In the genomic region with DNA sequence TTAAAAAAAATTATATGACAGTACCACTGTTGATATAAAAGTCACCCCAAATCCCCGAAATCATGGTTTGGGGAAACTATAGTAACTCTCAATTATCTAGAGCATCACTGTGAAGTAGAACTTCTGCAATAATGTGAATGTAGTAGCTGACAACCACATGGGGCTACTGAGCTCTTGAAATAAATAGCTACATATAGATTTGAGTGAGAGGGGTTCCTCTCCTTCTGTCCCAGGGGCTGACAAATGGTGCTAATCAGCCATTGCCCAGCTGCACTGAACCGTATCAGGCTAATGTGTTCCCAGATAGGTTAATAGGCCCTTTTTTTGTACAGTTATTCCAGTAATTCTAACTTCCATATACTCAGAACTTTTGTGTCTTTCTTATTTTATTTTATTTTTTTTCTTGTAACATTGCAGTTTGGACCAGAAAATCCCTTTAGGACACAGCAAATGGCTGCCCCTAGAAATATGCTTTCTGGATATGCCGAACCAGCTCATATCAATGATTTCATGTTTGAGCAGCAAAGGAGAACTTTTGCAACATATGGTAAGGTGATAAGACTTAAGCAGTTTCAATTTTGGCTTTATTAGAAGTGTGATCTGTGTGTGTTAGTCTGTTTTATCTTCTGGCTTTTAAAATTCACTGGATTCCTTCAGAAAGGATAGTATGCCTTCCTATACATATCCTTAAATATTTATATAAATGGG, we compare ENCODE assay signal across 25 cellular contexts.
"Had no signal": no experiment of that assay in that cellular context is flagged by ENCODE, and none has a peak within 500 bp of the region (broad histone marks: within the 10 kb centered on the region; RNA-seq: fewer than 3 reads in every experiment).

No MANE protein-coding gene starts in this region.

- H3K27ac ChIP-seq: ascending aorta, brain microvascular endothelial cell, esophagus muscularis mucosa, sigmoid colon had no signal

- H3K27ac Mint-ChIP-seq: activated CD4-positive, alpha-beta memory T cell treated with anti-CD3 and anti-CD28 coated beads, Interleukin-2, amount 10 ng/mL, durations not matched to agents 7 days and 5 days; activated CD8-positive, alpha-beta memory T cell treated with anti-CD3 and anti-CD28 coated beads, Interleukin-2, amount 10 ng/mL, durations not matched to agents 7 days and 5 days; activated naive CD4-positive, alpha-beta T cell treated with anti-CD3 and anti-CD28 coated beads, Interleukin-2, amount 50 U/mL, for 24 hours; stimulated activated naive B cell treated with anti-CD40 and anti-IgM and Interleukin-4, amounts not matched to agents 10 μg/mL and 1 μg/mL and 100 μg/mL, for 72 hours had no signal

- H3K27me3 Mint-ChIP-seq: activated CD4-positive, alpha-beta memory T cell treated with anti-CD3 and anti-CD28 coated beads, Interleukin-2, amount 10 ng/mL, durations not matched to agents 7 days and 5 days; activated CD8-positive, alpha-beta memory T cell treated with anti-CD3 and anti-CD28 coated beads, Interleukin-2, amount 10 ng/mL, durations not matched to agents 7 days and 5 days; activated naive CD4-positive, alpha-beta T cell treated with anti-CD3 and anti-CD28 coated beads, Interleukin-2, amount 50 U/mL, for 24 hours; effector memory CD8-positive, alpha-beta T cell; stimulated activated naive B cell treated with anti-CD40 and anti-IgM and Interleukin-4, amounts not matched to agents 10 μg/mL and 1 μg/mL and 100 μg/mL, for 72 hours had no signal

- H3K27me3 ChIP-seq: ascending aorta, brain microvascular endothelial cell, dorsolateral prefrontal cortex, esophagus muscularis mucosa, sigmoid colon had no signal

- H3K4me3 ChIP-seq: ascending aorta, dorsolateral prefrontal cortex, esophagus muscularis mucosa, mucosa of descending colon, sigmoid colon had no signal

- ATAC-seq: activated CD8-positive, alpha-beta memory T cell treated with anti-CD3 and anti-CD28 coated beads, Interleukin-2, amount 10 ng/mL, durations not matched to agents 7 days and 5 days; effector memory CD8-positive, alpha-beta T cell; mucosa of descending colon; stimulated activated naive B cell treated with anti-CD40 and anti-IgM and Interleukin-4, amounts not matched to agents 10 μg/mL and 1 μg/mL and 100 μg/mL, for 72 hours had no signal

- DNase-seq: activated CD4-positive, alpha-beta memory T cell treated with anti-CD3 and anti-CD28 coated beads, Interleukin-2, amount 10 ng/mL, durations not matched to agents 7 days and 5 days; activated CD4-positive, alpha-beta T cell treated with anti-CD3 and anti-CD28 coated beads for 48 hours; activated CD8-positive, alpha-beta memory T cell treated with anti-CD3 and anti-CD28 coated beads, Interleukin-2, amount 10 ng/mL, durations not matched to agents 7 days and 5 days; activated gamma-delta T cell treated with Interleukin-2 at 50 U/mL for 16 hours; activated T-cell treated with anti-CD3 and anti-CD28 coated beads for 4 hours; brain microvascular endothelial cell; caudate nucleus; dorsolateral prefrontal cortex; effector memory CD8-positive, alpha-beta T cell; hippocampal formation; mucosa of descending colon; occipital lobe; posterior cingulate gyrus; sigmoid colon; stimulated activated CD4-positive, alpha-beta T cell treated with anti-CD3 and anti-CD28 coated beads, Interleukin-2, amount 100 ng/mL, for 48 hours; stimulated activated CD8-positive, alpha-beta memory T cell treated with anti-CD3 and anti-CD28 coated beads, Interleukin-4, amount 100 ng/mL, for 48 hours; stimulated activated naive B cell treated with anti-CD40 and anti-IgM and Interleukin-4, amounts not matched to agents 10 μg/mL and 1 μg/mL and 100 μg/mL, for 72 hours; T-helper 1 cell; trophoblast cell had no signal

- FAIRE-seq: colon, endothelial cell of umbilical vein, frontal cortex had no signal

- H3K9me3 ChIP-seq: ascending aorta, esophagus muscularis mucosa, mucosa of descending colon, sigmoid colon had no signal

- H3K9me3 Mint-ChIP-seq: activated CD4-positive, alpha-beta memory T cell treated with anti-CD3 and anti-CD28 coated beads, Interleukin-2, amount 10 ng/mL, durations not matched to agents 7 days and 5 days; activated naive CD4-positive, alpha-beta T cell treated with anti-CD3 and anti-CD28 coated beads, Interleukin-2, amount 50 U/mL, for 24 hours; effector memory CD8-positive, alpha-beta T cell had no signal

- H3K36me3 Mint-ChIP-seq: activated naive CD4-positive, alpha-beta T cell treated with anti-CD3 and anti-CD28 coated beads, Interleukin-2, amount 50 U/mL, for 24 hours had no signal

- H3K4me3 Mint-ChIP-seq: activated CD4-positive, alpha-beta memory T cell treated with anti-CD3 and anti-CD28 coated beads, Interleukin-2, amount 10 ng/mL, durations not matched to agents 7 days and 5 days; activated CD8-positive, alpha-beta memory T cell treated with anti-CD3 and anti-CD28 coated beads, Interleukin-2, amount 10 ng/mL, durations not matched to agents 7 days and 5 days; activated naive CD4-positive, alpha-beta T cell treated with anti-CD3 and anti-CD28 coated beads, Interleukin-2, amount 50 U/mL, for 24 hours; effector memory CD8-positive, alpha-beta T cell; stimulated activated naive B cell treated with anti-CD40 and anti-IgM and Interleukin-4, amounts not matched to agents 10 μg/mL and 1 μg/mL and 100 μg/mL, for 72 hours had no signal

- H3K4me1 Mint-ChIP-seq: activated CD8-positive, alpha-beta memory T cell treated with anti-CD3 and anti-CD28 coated beads, Interleukin-2, amount 10 ng/mL, durations not matched to agents 7 days and 5 days had no signal

- H3K4me1 ChIP-seq: ascending aorta, sigmoid colon had no signal

- H3K36me3 ChIP-seq: ascending aorta, brain microvascular endothelial cell, esophagus muscularis mucosa, sigmoid colon had no signal
